ENCODE assay signal across 18 cellular contexts in the genomic region with DNA sequence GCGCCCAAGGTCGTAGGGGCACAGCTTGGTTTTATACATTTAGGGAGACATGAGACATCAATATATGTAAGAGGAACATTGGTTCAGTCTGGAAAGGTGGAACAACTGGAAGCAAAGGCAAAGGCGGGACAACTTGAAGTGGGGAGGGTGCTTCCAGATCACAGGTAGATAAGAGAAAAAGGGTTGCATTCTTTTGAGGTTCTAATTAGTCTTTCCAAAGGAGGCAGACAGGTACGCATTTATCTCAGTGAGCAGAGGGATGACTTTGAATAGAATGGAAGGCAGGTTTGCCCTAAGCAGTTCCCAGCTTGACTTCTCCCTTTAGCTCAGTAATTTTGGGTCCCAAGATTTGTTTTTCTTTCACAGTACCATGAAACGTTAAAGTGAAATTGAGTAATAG.
DNase-seq lines count a peak whose midpoint lies in the region; ATAC-seq, FAIRE-seq and TF ChIP-seq lines count a peak whose summit lies in the region.
"Had no signal": no experiment of that assay in that cellular context is flagged by ENCODE, and none has a peak within 500 bp of the region (broad histone marks: within the 10 kb centered on the region; RNA-seq: fewer than 3 reads in every experiment).

No MANE protein-coding gene starts in this region.

- 31% methylated on average over 5 of the region's 5 CpGs for WGBS in A549 (ENCODE audit: missing lambda C conversion rate)
- WGBS in endodermal cell (ENCODE audit: insufficient coverage in 1 of 2, insufficient read length in 1 of 2), 2 experiments, result 51 to 73% methylated on average over 4 to 5 of the region's 5 CpGs
- 38 to 45% (median 42%) methylated on average over 5 of the region's 5 CpGs for WGBS in heart left ventricle, 4 donors

- no peak for TF ChIP-seq RAD21 in A549 (conservative IDR thresholded peaks at IDR 0.05 in 1 of 2, IDR thresholded peaks at IDR 0.05 in 1 of 2)

- H3K36me3 ChIP-seq in endodermal cell (ENCODE audit: control insufficient read depth, insufficient read depth, low read length) (no peaks in the 10 kb centered on the region), heart left ventricle (no peaks in the 10 kb centered on the region)
- H3K36me3 ChIP-seq: BLaER1 treated with 17β-estradiol and CSF1 and Interleukin-3, amounts not matched to agents 10 nM and 100 nM; HAP-1 had no signal

- H3K27me3 Mint-ChIP-seq in endodermal cell (ENCODE audit: insufficient read depth), result peaks cover 3% of the 10 kb centered on the region
- H3K27me3 Mint-ChIP-seq in type B pancreatic cell, result no peaks in the 10 kb centered on the region
- no peaks in the 10 kb centered on the region for H3K27me3 Mint-ChIP-seq in activated CD8-positive, alpha-beta T cell treated with anti-CD3 and anti-CD28 coated beads for 36 hours
- H3K27me3 Mint-ChIP-seq: B cell had no signal

- POLR2A ChIA-PET in A549 (lab: Yijun Ruan, JAX), result no interaction called here
- POLR2A ChIA-PET in activated CD8-positive, alpha-beta T cell treated with anti-CD3 and anti-CD28 coated beads for 36 hours (lab: Charles Lee), result no interaction called here

- ATAC-seq in A549 (no peak), heart left ventricle (no peak)
- no peak for ATAC-seq in activated CD8-positive, alpha-beta T cell treated with anti-CD3 and anti-CD28 coated beads for 36 hours
- ATAC-seq: CD8-positive, alpha-beta T cell; K562 had no signal

- H3K4me2 ChIP-seq in A549, result no peak overlapping the region
- H3K4me2 ChIP-seq: BLaER1 treated with 17β-estradiol and CSF1 and Interleukin-3, amounts not matched to agents 10 nM and 100 nM had no signal

- no peaks in the 10 kb centered on the region for H3K27me3 ChIP-seq in endodermal cell (ENCODE audit: control insufficient read depth, insufficient read depth, low read length, poor library complexity, severe bottlenecking)
- H3K27me3 ChIP-seq in heart left ventricle, result no peaks in the 10 kb centered on the region

- H3K27ac Mint-ChIP-seq in endodermal cell (peak overlapping the region; percentile 33), type B pancreatic cell (peak overlapping the region; percentile 93)
- H3K27ac Mint-ChIP-seq in activated CD8-positive, alpha-beta T cell treated with anti-CD3 and anti-CD28 coated beads for 36 hours, result no peak overlapping the region
- H3K27ac Mint-ChIP-seq: B cell; CD8-positive, alpha-beta T cell had no signal

- TF ChIP-seq POLR2A in A549 (IDR thresholded peaks at IDR 0.05; ENCODE audit: low read length) (no peak), heart left ventricle (IDR thresholded peaks at IDR 0.05) (no peak)

- H3K4me1 ChIP-seq in A549, result no peaks in the 10 kb centered on the region
- H3K4me1 ChIP-seq in endodermal cell (ENCODE audit: control insufficient read depth, insufficient read depth, low read length), result no peaks in the 10 kb centered on the region
- H3K4me1 ChIP-seq in heart left ventricle, result no peaks in the 10 kb centered on the region
- H3K4me1 ChIP-seq: BLaER1 treated with 17β-estradiol and CSF1 and Interleukin-3, amounts not matched to agents 10 nM and 100 nM; HAP-1 had no signal

- H3K36me3 Mint-ChIP-seq in endodermal cell (ENCODE audit: low read depth) (peaks cover 11% of the 10 kb centered on the region), type B pancreatic cell (no peaks in the 10 kb centered on the region)
- H3K36me3 Mint-ChIP-seq in activated CD8-positive, alpha-beta T cell treated with anti-CD3 and anti-CD28 coated beads for 36 hours (ENCODE audit: low read depth), result no peaks in the 10 kb centered on the region
- H3K36me3 Mint-ChIP-seq: CD8-positive, alpha-beta T cell had no signal

- no peak overlapping the region for H3K4me3 ChIP-seq in A549
- H3K4me3 ChIP-seq in endodermal cell (ENCODE audit: low read length), result no peak overlapping the region
- no peak overlapping the region for H3K4me3 ChIP-seq in heart left ventricle
- H3K4me3 ChIP-seq: BLaER1 treated with 17β-estradiol and CSF1 and Interleukin-3, amounts not matched to agents 10 nM and 100 nM; HAP-1; K562 had no signal

- H3K4me1 Mint-ChIP-seq in endodermal cell (peaks cover 45% of the 10 kb centered on the region), type B pancreatic cell (ENCODE audit: unreplicated experiment) (peaks cover 19% of the 10 kb centered on the region)
- H3K4me1 Mint-ChIP-seq in activated CD8-positive, alpha-beta T cell treated with anti-CD3 and anti-CD28 coated beads for 36 hours (ENCODE audit: low read depth), result no peaks in the 10 kb centered on the region
- H3K4me1 Mint-ChIP-seq: B cell had no signal

- H3K27ac ChIP-seq in A549 (no peak overlapping the region), endodermal cell (ENCODE audit: low read depth, low read length) (no peak overlapping the region), heart left ventricle (no peak overlapping the region)
- H3K27ac ChIP-seq: 22Rv1; BLaER1 treated with 17β-estradiol and CSF1 and Interleukin-3, amounts not matched to agents 10 nM and 100 nM had no signal

- H3K9me3 Mint-ChIP-seq in endodermal cell (peaks cover 22% of the 10 kb centered on the region), type B pancreatic cell (no peaks in the 10 kb centered on the region)
- H3K9me3 Mint-ChIP-seq in activated CD8-positive, alpha-beta T cell treated with anti-CD3 and anti-CD28 coated beads for 36 hours, result peaks cover 2% of the 10 kb centered on the region
- H3K9me3 Mint-ChIP-seq: CD8-positive, alpha-beta T cell had no signal

- CTCF ChIA-PET in A549 (lab: Yijun Ruan, JAX), result no interaction called here
- CTCF ChIA-PET in activated CD8-positive, alpha-beta T cell treated with anti-CD3 and anti-CD28 coated beads for 36 hours (lab: Charles Lee), result no interaction called here

- no peak for DNase-seq in A549 (ENCODE audit: low read depth in 1 of 2, low spot score in 1 of 2)
- peak; percentile 2 for DNase-seq in HT-29 (ENCODE audit: low spot score)
- no peak for DNase-seq in endodermal cell
- DNase-seq in type B pancreatic cell (ENCODE audit: extremely low spot score, unreplicated experiment), result no peak
- no peak for DNase-seq in activated CD8-positive, alpha-beta T cell treated with anti-CD3 and anti-CD28 coated beads for 36 hours
- no peak for DNase-seq in heart left ventricle
- DNase-seq in NCI-H128 (lab: John Stamatoyannopoulos, UW; ENCODE audit: unreplicated experiment), result no peak
- DNase-seq: CD8-positive, alpha-beta T cell; DMS 273 treated with DMSO at 0.1 percent for 48 hours; GDM1; IMR-90 had no signal

- no peak for TF ChIP-seq EP300 in A549 (IDR thresholded peaks at IDR 0.05)

- peak; percentile 43 for FAIRE-seq in A549 (lab: Jason Lieb, UNC)
- FAIRE-seq: GM12892, GM18507, K562 had no signal

- intact Hi-C loops in activated CD8-positive, alpha-beta T cell treated with anti-CD3 and anti-CD28 coated beads for 36 hours (cut with micrococcal nuclease), result no loop called here
- intact Hi-C loops in heart left ventricle (cut with DNase I), result no loop called here

- no peak overlapping the region for H3K4me3 Mint-ChIP-seq in endodermal cell
- H3K4me3 Mint-ChIP-seq in type B pancreatic cell, result no peak overlapping the region
- no peak overlapping the region for H3K4me3 Mint-ChIP-seq in activated CD8-positive, alpha-beta T cell treated with anti-CD3 and anti-CD28 coated beads for 36 hours
- H3K4me3 Mint-ChIP-seq: B cell; CD8-positive, alpha-beta T cell had no signal

- H3K9ac ChIP-seq in endodermal cell (ENCODE audit: extremely low read depth, low read length, poor library complexity, severe bottlenecking), result no peak overlapping the region
- H3K9ac ChIP-seq: BLaER1 treated with 17β-estradiol and CSF1 and Interleukin-3, amounts not matched to agents 10 nM and 100 nM had no signal

- TF ChIP-seq CTCF in A549 (IDR thresholded peaks at IDR 0.05) (no peak), endodermal cell (conservative IDR thresholded peaks at IDR 0.05) (no peak), type B pancreatic cell (conservative IDR thresholded peaks at IDR 0.05) (no peak), heart left ventricle (IDR thresholded peaks at IDR 0.05) (no peak)
- no peak for TF ChIP-seq CTCF in activated CD8-positive, alpha-beta T cell treated with anti-CD3 and anti-CD28 coated beads for 36 hours (IDR thresholded peaks at IDR 0.05)

- no peaks in the 10 kb centered on the region for H3K9me3 ChIP-seq in A549
- H3K9me3 ChIP-seq in endodermal cell (ENCODE audit: control insufficient read depth, low read length), result peaks cover 8% of the 10 kb centered on the region
- peaks cover 0 to 3% (median 0%) of the 10 kb centered on the region in 12 donors for H3K9me3 ChIP-seq in heart left ventricle
- H3K9me3 ChIP-seq: HAP-1 had no signal

TF ChIP-seq in A549, 52 proteins besides CTCF, POLR2A, EP300 and RAD21:
- TF ChIP-seq HOXB5 (CRISPR knock-in tag; IDR thresholded peaks at IDR 0.05), result no peak
- no peak for TF ChIP-seq RARB (CRISPR knock-in tag; IDR thresholded peaks at IDR 0.05)
- TF ChIP-seq MAFK (IDR thresholded peaks at IDR 0.05; ENCODE audit: partially characterized antibody), result no peak
- no peak for TF ChIP-seq BCL3 (IDR thresholded peaks at IDR 0.05)
- TF ChIP-seq E2F6 (IDR thresholded peaks at IDR 0.05; ENCODE audit: borderline replicate concordance, low read depth), result no peak
- TF ChIP-seq NPAS2 (CRISPR knock-in tag; IDR thresholded peaks at IDR 0.05; ENCODE audit: borderline replicate concordance), result no peak
- TF ChIP-seq SREBF2 (IDR thresholded peaks at IDR 0.05), result no peak
- no peak for TF ChIP-seq JUN (IDR thresholded peaks at IDR 0.05)
- no peak for TF ChIP-seq JUNB (IDR thresholded peaks at IDR 0.05)
- TF ChIP-seq HOXA7 (CRISPR knock-in tag; IDR thresholded peaks at IDR 0.05), result no peak
- TF ChIP-seq HEYL (CRISPR knock-in tag; IDR thresholded peaks at IDR 0.05), result no peak
- no peak for TF ChIP-seq FOSB (CRISPR knock-in tag; IDR thresholded peaks at IDR 0.05)
- TF ChIP-seq ZSCAN20 (CRISPR knock-in tag; IDR thresholded peaks at IDR 0.05), result no peak
